8 cellular contexts compared by ENCODE assay signal in genomic region chr11:75896843-75897419, GRCh38.
DNase-seq lines count a peak whose midpoint lies in the region; ATAC-seq, FAIRE-seq and TF ChIP-seq lines count a peak whose summit lies in the region.

No MANE protein-coding gene starts in this region.

- peak; percentile 56 to 83 (median 74) for TF ChIP-seq CTCF in heart left ventricle (IDR thresholded peaks at IDR 0.05)
- TF ChIP-seq CTCF in smooth muscle cell (IDR thresholded peaks at IDR 0.05; ENCODE audit: borderline replicate concordance, insufficient read depth, poor library complexity, severe bottlenecking), result peak; percentile 75

- H3F3A ChIP-seq in smooth muscle cell (ENCODE audit: low read depth), result no peaks in the 10 kb centered on the region

- FAIRE-seq in TTC549 (lab: Jason Lieb, UNC), result peak; percentile 94

- 29 to 40% (median 33%) methylated on average over 4 of the region's 4 CpGs for WGBS in heart left ventricle, 4 donors
- 54% methylated on average over 4 of the region's 4 CpGs for WGBS in smooth muscle cell (ENCODE audit: low lambda C conversion rate)

- peak; percentile 18 to 59 for DNase-seq in NCI-H2081 (lab: John Stamatoyannopoulos, UW)
- no peak for DNase-seq in NCI-H2081 treated with DMSO at 0.1 percent for 48 hours (lab: John Stamatoyannopoulos, UW)
- DNase-seq in NCI-H1105 (lab: John Stamatoyannopoulos, UW), result peak; percentile 32
- DNase-seq in heart left ventricle, result no peak
- DNase-seq in smooth muscle cell (lab: John Stamatoyannopoulos, UW; ENCODE audit: unreplicated experiment), result no peak

- peaks cover 13% of the 10 kb centered on the region for H4K20me1 ChIP-seq in smooth muscle cell (ENCODE audit: low read depth)

- H3K4me2 ChIP-seq in smooth muscle cell, result no peak overlapping the region

- H3K4me3 ChIP-seq in heart left ventricle, result no peak overlapping the region
- H3K4me3 ChIP-seq in smooth muscle cell, result no peak overlapping the region

- intact Hi-C loops in heart left ventricle (cut with DNase I), result loop anchor here (1.0 to 5.0 kb wide), 8 partner anchors 255 to 422 kb away; partner anchors contain the start of gene WNT11 (in 2 of the 10)

- H3K4me1 ChIP-seq in heart left ventricle (peaks cover 0 to 25% (median 5%) of the 10 kb centered on the region in 12 donors), smooth muscle cell (ENCODE audit: low read depth) (peaks cover 1% of the 10 kb centered on the region)

- no peaks in the 10 kb centered on the region for H3K79me2 ChIP-seq in smooth muscle cell (ENCODE audit: low read depth)

- ATAC-seq in heart left ventricle (peak in 2 of 4 donors; percentile 33 to 43), GM21360 (IDR thresholded peaks at IDR 0.05; ENCODE audit: unreplicated experiment) (no peak), GM21381 (IDR thresholded peaks at IDR 0.05; ENCODE audit: unreplicated experiment) (no peak)

- H2AFZ ChIP-seq in smooth muscle cell (ENCODE audit: low read depth), result no peak overlapping the region

- H3K9me3 ChIP-seq in heart left ventricle, result no peaks in the 10 kb centered on the region
- H3K9me3 ChIP-seq in smooth muscle cell (replicated peaks; ENCODE audit: low read depth), result no peaks in the 10 kb centered on the region

- no peak for TF ChIP-seq POLR2A in heart left ventricle (IDR thresholded peaks at IDR 0.05)

- no peak overlapping the region for H3K27ac ChIP-seq in heart left ventricle
- H3K27ac ChIP-seq in smooth muscle cell (ENCODE audit: low read depth), result no peak overlapping the region

- H3K27me3 ChIP-seq in heart left ventricle, result no peaks in the 10 kb centered on the region
- H3K27me3 ChIP-seq in smooth muscle cell (ENCODE audit: low read depth), result no peaks in the 10 kb centered on the region

- H3K9ac ChIP-seq in smooth muscle cell (ENCODE audit: low read depth), result no peak overlapping the region

- H3K36me3 ChIP-seq in heart left ventricle, result peaks cover 0 to 19% (median 12%) of the 10 kb centered on the region in 9 donors
- H3K36me3 ChIP-seq in smooth muscle cell (ENCODE audit: low read depth), result no peaks in the 10 kb centered on the region

Comparison
In these comparisons a context has a peak if more than half of its experiments do, and no peak if none do; other contexts are left out.
1. DNase-seq: peak in NCI-H2081 (2 of 2) and NCI-H1105 (single experiment); none in NCI-H2081 treated with DMSO at 0.1 percent for 48 hours (single experiment), heart left ventricle (0 of 5) and smooth muscle cell (single experiment).